In the genomic region with DNA sequence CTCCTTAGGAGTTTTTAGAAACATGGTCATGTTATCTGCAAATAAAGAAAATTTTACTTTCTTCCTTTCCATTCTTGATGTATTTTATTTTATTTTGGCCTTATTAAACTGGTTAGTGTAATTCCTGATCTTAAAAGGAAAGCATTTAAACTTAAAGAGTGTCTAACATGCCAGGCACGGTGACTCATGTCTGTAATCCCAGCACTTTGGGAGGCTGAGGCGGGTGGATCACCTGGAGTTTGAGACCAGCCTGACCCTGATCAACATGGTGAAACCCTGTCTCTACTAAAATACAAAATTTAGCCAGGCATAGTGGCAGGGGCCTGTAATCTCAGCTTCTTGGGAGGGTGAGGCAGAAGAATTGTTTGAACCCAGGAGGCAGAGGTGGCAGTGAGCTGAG, we compare ENCODE assay signal across 18 cellular contexts.
"Had no signal": no experiment of that assay in that cellular context is flagged by ENCODE, and none has a peak within 500 bp of the region (broad histone marks: within the 10 kb centered on the region; RNA-seq: fewer than 3 reads in every experiment).

No MANE protein-coding gene starts in this region.

- H3K36me3 ChIP-seq: adrenal gland, colonic mucosa, gastrocnemius medialis, heart left ventricle, lower lobe of right lung, thoracic aorta had no signal

- H3K27ac ChIP-seq: adrenal gland, colonic mucosa, gastrocnemius medialis, heart left ventricle, lower lobe of right lung, thoracic aorta had no signal

- ATAC-seq: gastrocnemius medialis, heart left ventricle, left colon, lower lobe of right lung, WTC11 had no signal

- H3K4me3 ChIP-seq: adrenal gland, colonic mucosa, gastrocnemius medialis, heart left ventricle, lower lobe of right lung, thoracic aorta had no signal

- H3K4me1 ChIP-seq: adrenal gland, colonic mucosa, gastrocnemius medialis had no signal

- FAIRE-seq: endometrium, TTC549 had no signal

- H3K9me3 ChIP-seq: adrenal gland, colonic mucosa, gastrocnemius medialis, heart left ventricle, lower lobe of right lung, thoracic aorta had no signal

- H3K27me3 ChIP-seq: adrenal gland, colonic mucosa, gastrocnemius medialis, heart left ventricle had no signal

- DNase-seq: activated CD4-positive, alpha-beta memory T cell treated with anti-CD3 and anti-CD28 coated beads, Interleukin-2, amount 10 ng/mL, durations not matched to agents 7 days and 5 days; activated CD4-positive, alpha-beta T cell treated with anti-CD3 and anti-CD28 coated beads for 4 hours; activated naive CD4-positive, alpha-beta T cell treated with anti-CD3 and anti-CD28 coated beads, Interleukin-2, amount 50 U/mL, for 16 hours; activated T-cell treated with anti-CD3 and anti-CD28 coated beads, Interleukin-2, amount 50 U/mL, for 24 hours; adrenal gland; central memory CD4-positive, alpha-beta T cell; colonic mucosa; gastrocnemius medialis; heart left ventricle; left colon; lower lobe of right lung; midbrain; stimulated activated CD4-positive, alpha-beta T cell treated with anti-CD3 and anti-CD28 coated beads, Interleukin-1b, Interleukin-23, amount 100 ng/mL, for 48 hours; T-helper 2 cell had no signal
